Comparison of ENCODE assay signal across 11 cellular contexts in genomic region chrX:9899640-9900075, GRCh38.
DNase-seq lines count a peak whose midpoint lies in the region; ATAC-seq, FAIRE-seq and TF ChIP-seq lines count a peak whose summit lies in the region.
"Had no signal": no experiment of that assay in that cellular context is flagged by ENCODE, and none has a peak within 500 bp of the region (broad histone marks: within the 10 kb centered on the region; RNA-seq: fewer than 3 reads in every experiment).

No MANE protein-coding gene starts in this region.

- H4K20me1 ChIP-seq in smooth muscle cell (ENCODE audit: low read depth), result no peaks in the 10 kb centered on the region

- H3F3A ChIP-seq in smooth muscle cell (ENCODE audit: low read depth), result no peaks in the 10 kb centered on the region

- H3K4me1 ChIP-seq in smooth muscle cell (ENCODE audit: low read depth), result no peaks in the 10 kb centered on the region
- H3K4me1 ChIP-seq in ascending aorta, result no peaks in the 10 kb centered on the region
- no peaks in the 10 kb centered on the region for H3K4me1 ChIP-seq in pancreas

- peaks cover 4% of the 10 kb centered on the region for H3K79me2 ChIP-seq in smooth muscle cell (ENCODE audit: low read depth)

- H3K4me3 ChIP-seq in fibroblast of villous mesenchyme (ENCODE audit: low read depth, low read length) (no peak overlapping the region), smooth muscle cell (no peak overlapping the region), ascending aorta (no peak overlapping the region), pancreas (no peak overlapping the region)

- TF ChIP-seq CTCF in fibroblast of villous mesenchyme (IDR thresholded peaks at IDR 0.05; ENCODE audit: insufficient read depth, low read depth, low read length) (no peak), smooth muscle cell (IDR thresholded peaks at IDR 0.05; ENCODE audit: borderline replicate concordance, insufficient read depth, poor library complexity, severe bottlenecking) (no peak), ascending aorta (IDR thresholded peaks at IDR 0.05) (no peak), pancreas (IDR thresholded peaks at IDR 0.05) (no peak)

- H3K9me3 ChIP-seq in smooth muscle cell (replicated peaks; ENCODE audit: low read depth) (no peaks in the 10 kb centered on the region), ascending aorta (no peaks in the 10 kb centered on the region), pancreas (no peaks in the 10 kb centered on the region)

- no peak for FAIRE-seq in pancreas (lab: Jason Lieb, UNC)

- no peaks in the 10 kb centered on the region for H3K27me3 ChIP-seq in smooth muscle cell (ENCODE audit: low read depth)
- no peaks in the 10 kb centered on the region for H3K27me3 ChIP-seq in ascending aorta
- no peaks in the 10 kb centered on the region for H3K27me3 ChIP-seq in pancreas

- DNase-seq in activated CD8-positive, alpha-beta memory T cell treated with anti-CD3 and anti-CD28 coated beads for 24 hours, result peak; percentile 61
- no peak for DNase-seq in activated CD8-positive, alpha-beta memory T cell treated with anti-CD3 and anti-CD28 coated beads, Interleukin-2, amount 50 U/mL, for 4 hours
- DNase-seq in RPMI7951 (ENCODE audit: low read depth) (peak; percentile 80), fibroblast of villous mesenchyme (ENCODE audit: low read depth) (peak; percentile 85), smooth muscle cell (lab: John Stamatoyannopoulos, UW; ENCODE audit: unreplicated experiment) (no peak), ascending aorta (ENCODE audit: low spot score in 2 of 2) (no peak), pancreas (no peak)
- DNase-seq: dermis blood vessel endothelial cell, NCI-H226 had no signal

- peak overlapping the region; percentile 91 for H3K27ac ChIP-seq in smooth muscle cell (ENCODE audit: low read depth)
- H3K27ac ChIP-seq in ascending aorta, result no peak overlapping the region
- no peak overlapping the region for H3K27ac ChIP-seq in pancreas
- H3K27ac ChIP-seq: C4-2B had no signal

- no peaks in the 10 kb centered on the region for H3K36me3 ChIP-seq in smooth muscle cell (ENCODE audit: low read depth)
- no peaks in the 10 kb centered on the region for H3K36me3 ChIP-seq in ascending aorta
- H3K36me3 ChIP-seq in pancreas, result no peaks in the 10 kb centered on the region

- WGBS in smooth muscle cell (ENCODE audit: low lambda C conversion rate), result 55% methylated on average over 17 of the region's 17 CpGs
- WGBS in pancreas, 2 donors, result 70 to 77% methylated on average over 17 of the region's 17 CpGs

- H3K9ac ChIP-seq in smooth muscle cell (ENCODE audit: low read depth), result no peak overlapping the region

- peak overlapping the region; percentile 65 for H3K4me2 ChIP-seq in smooth muscle cell

- no peak for ATAC-seq in GM21528 (IDR thresholded peaks at IDR 0.05; ENCODE audit: low FRiP score, unreplicated experiment)
- no peak for ATAC-seq in pancreas

- no peak overlapping the region for H2AFZ ChIP-seq in smooth muscle cell (ENCODE audit: low read depth)

- intact Hi-C loops in ascending aorta (cut with DNase I), result no loop called here
- intact Hi-C loops in pancreas (cut with DNase I), result no loop called here

Comparison
In these comparisons a context has a peak if more than half of its experiments do, and no peak if none do; other contexts are left out.
1. DNase-seq: peak in activated CD8-positive, alpha-beta memory T cell treated with anti-CD3 and anti-CD28 coated beads for 24 hours (single experiment), RPMI7951 (single experiment) and fibroblast of villous mesenchyme (single experiment); none in activated CD8-positive, alpha-beta memory T cell treated with anti-CD3 and anti-CD28 coated beads, Interleukin-2, amount 50 U/mL, for 4 hours (single experiment), smooth muscle cell (single experiment), ascending aorta (0 of 2) and pancreas (0 of 6).